ENCODE assay signal across 9 cellular contexts in genomic region chr9:116087246-116087645, GRCh38.
DNase-seq lines count a peak whose midpoint lies in the region; ATAC-seq and TF ChIP-seq lines count a peak whose summit lies in the region.
"Had no signal": no experiment of that assay in that cellular context is flagged by ENCODE, and none has a peak within 500 bp of the region (broad histone marks: within the 10 kb centered on the region; RNA-seq: fewer than 3 reads in every experiment).

No MANE protein-coding gene starts in this region.

- intact Hi-C loops in vagina (cut with DNase I): no loop called here

- H3K4me1 ChIP-seq in vagina: no peaks in the 10 kb centered on the region

- H3K27me3 ChIP-seq in vagina: no peaks in the 10 kb centered on the region

- DNase-seq in C1 segment of cervical spinal cord (lab: John Stamatoyannopoulos, UW) (peak in 9 of 14 donors; percentile 0 to 79 (median 5)), NCI-H2081 (lab: John Stamatoyannopoulos, UW) (peak; percentile 30 to 82), epithelial cell of esophagus (ENCODE audit: low read depth) (peak; percentile 83), mucosa of gallbladder (ENCODE audit: low spot score) (peak; percentile 13), vagina (ENCODE audit: extremely low spot score in 2 of 2) (no peak), KG1 (lab: John Stamatoyannopoulos, UW) (no peak), amniotic stem cell (lab: John Stamatoyannopoulos, UW) (no peak)
- DNase-seq: activated T-cell treated with anti-CD3 and anti-CD28 coated beads, Interleukin-2, amount 50 U/mL, for 48 hours had no signal

- no peak for ATAC-seq in HG03139 (IDR thresholded peaks at IDR 0.05; ENCODE audit: unreplicated experiment)

- H3K4me3 ChIP-seq in epithelial cell of esophagus (ENCODE audit: low read length): no peak overlapping the region
- no peak overlapping the region for H3K4me3 ChIP-seq in vagina

- TF ChIP-seq CTCF in epithelial cell of esophagus (IDR thresholded peaks at IDR 0.05; ENCODE audit: insufficient read depth, low read depth, low read length, missing control alignments) (no peak), vagina (IDR thresholded peaks at IDR 0.05) (no peak)

- no peaks in the 10 kb centered on the region for H3K36me3 ChIP-seq in vagina

- no peak for TF ChIP-seq POLR2A in vagina (IDR thresholded peaks at IDR 0.05)

- no peak overlapping the region for H3K27ac ChIP-seq in vagina

- no peaks in the 10 kb centered on the region for H3K9me3 ChIP-seq in vagina

Comparison
In these comparisons a context has a peak if more than half of its experiments do, and no peak if none do; other contexts are left out.
1. DNase-seq: peak in C1 segment of cervical spinal cord (9 of 14), NCI-H2081 (2 of 2), epithelial cell of esophagus (single experiment) and mucosa of gallbladder (single experiment); none in vagina (0 of 2), KG1 (single experiment) and amniotic stem cell (single experiment).